ENCODE assay signal across 8 cellular contexts in the genomic region with DNA sequence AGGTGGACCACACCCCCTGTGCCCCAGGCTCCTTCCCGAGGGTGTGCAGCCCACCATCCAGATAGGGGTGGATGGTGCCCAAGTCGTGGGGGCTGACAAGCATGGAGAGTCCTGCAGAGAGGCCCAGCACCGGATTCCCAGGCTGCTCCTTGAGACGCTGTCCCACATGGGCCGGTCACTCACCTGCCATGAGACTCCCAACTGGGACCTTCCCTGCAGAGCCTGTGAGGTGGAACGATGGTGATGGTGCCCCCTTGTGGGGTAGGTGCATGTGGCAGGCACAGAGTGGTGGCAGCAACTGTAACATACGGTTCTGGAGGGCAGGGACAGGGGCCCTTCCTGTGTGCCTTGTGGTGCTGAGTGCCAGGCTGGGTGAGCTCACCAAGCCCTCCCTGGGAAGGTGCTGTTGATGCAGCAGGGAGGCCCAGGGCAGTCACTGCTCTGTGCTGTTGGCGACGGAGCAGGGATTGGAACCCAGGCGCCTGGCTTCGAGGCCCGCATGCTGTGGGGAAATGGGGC.
DNase-seq lines count a peak whose midpoint lies in the region; ATAC-seq lines count a peak whose summit lies in the region.

No MANE protein-coding gene starts in this region.

- H3K27ac Mint-ChIP-seq in T-helper 2 cell treated with Interferon-gamma antibody and Interleukin-4, amounts not matched to agents 5 μg/mL and 100 μg/mL, for 36 hours: no peak overlapping the region

- H3K9me3 Mint-ChIP-seq in T-helper 2 cell treated with Interferon-gamma antibody and Interleukin-4, amounts not matched to agents 5 μg/mL and 100 μg/mL, for 36 hours: no peaks in the 10 kb centered on the region

- no peak overlapping the region for H3K4me3 Mint-ChIP-seq in T-helper 2 cell treated with Interferon-gamma antibody and Interleukin-4, amounts not matched to agents 5 μg/mL and 100 μg/mL, for 36 hours

- DNase-seq in DMS153 treated with DMSO at 0.1 percent for 48 hours (lab: John Stamatoyannopoulos, UW; ENCODE audit: unreplicated experiment): peak; percentile 24
- no peak for DNase-seq in DMS153 (lab: John Stamatoyannopoulos, UW)
- DNase-seq in Kasumi-1 (lab: John Stamatoyannopoulos, UW): peak; percentile 39 to 65
- DNase-seq in T-helper 2 cell treated with Interferon-gamma antibody and Interleukin-4, amounts not matched to agents 5 μg/mL and 100 μg/mL, for 36 hours (ENCODE audit: low spot score): peak; percentile 57
- peak; percentile 64 for DNase-seq in astrocyte of the hippocampus (ENCODE audit: low read depth, low spot score)
- DNase-seq in islet precursor cell: peak; percentile 89
- DNase-seq in stimulated activated CD4-positive, alpha-beta T cell treated with anti-CD3 and anti-CD28 coated beads, TNF-alpha, amount 100 ng/mL, for 1 hour (ENCODE audit: low read depth in 3 of 3, low spot score in 1 of 3): peak in 2 of 3 donors; percentile 27 to 58

- no peak for ATAC-seq in HG03342 (IDR thresholded peaks at IDR 0.05; ENCODE audit: unreplicated experiment)

- peaks cover 12% of the 10 kb centered on the region for H3K4me1 Mint-ChIP-seq in T-helper 2 cell treated with Interferon-gamma antibody and Interleukin-4, amounts not matched to agents 5 μg/mL and 100 μg/mL, for 36 hours (ENCODE audit: low read depth)

- no peaks in the 10 kb centered on the region for H3K27me3 Mint-ChIP-seq in T-helper 2 cell treated with Interferon-gamma antibody and Interleukin-4, amounts not matched to agents 5 μg/mL and 100 μg/mL, for 36 hours (ENCODE audit: low read depth)

- no peaks in the 10 kb centered on the region for H3K36me3 Mint-ChIP-seq in T-helper 2 cell treated with Interferon-gamma antibody and Interleukin-4, amounts not matched to agents 5 μg/mL and 100 μg/mL, for 36 hours (ENCODE audit: low read depth)
